In the genomic region with DNA sequence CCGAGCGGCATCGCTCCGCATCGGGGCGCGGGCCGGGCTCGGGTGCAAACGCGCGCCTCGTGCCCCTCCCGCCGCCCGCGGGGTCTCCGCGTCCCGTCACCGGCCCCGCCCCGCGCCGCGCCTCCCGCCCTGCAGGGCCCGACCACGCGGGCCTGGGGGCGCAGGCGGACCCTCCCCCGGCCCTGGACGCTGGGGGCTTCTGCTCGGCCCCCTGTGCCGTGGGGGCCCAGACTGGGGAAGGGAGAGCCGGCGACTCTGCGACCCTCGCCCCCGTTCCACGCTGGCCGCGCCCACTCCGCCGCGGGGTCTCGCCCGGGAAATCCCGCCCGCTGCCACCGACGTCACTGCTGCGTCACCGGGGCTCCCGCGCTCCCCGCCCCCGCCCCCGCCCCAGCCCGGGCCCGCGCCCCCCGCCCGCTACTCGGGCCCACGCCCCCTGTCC, we compare ENCODE assay signal across 8 cellular contexts. TPM values are rescaled to one million over a fixed set of nuclear protein-coding genes. Genes with fewer than 3 reads are reported as not detected.
A peak's percentile ranks its signal among the peaks of the same experiment; 100 is the strongest.
DNase-seq lines count a peak whose midpoint lies in the region; ATAC-seq and TF ChIP-seq lines count a peak whose summit lies in the region.

A gene (minus strand): TSS at position 63 of the 442 bp plus-strand sequence. CDS start 65,946 bp downstream, outside the sequence.

- H3K4me3 Mint-ChIP-seq in activated naive CD4-positive, alpha-beta T cell treated with anti-CD3 and anti-CD28 coated beads for 36 hours, result peak within 1 kb of the TSS; percentile 81
- peak within 1 kb of the TSS; percentile 72 for H3K4me3 Mint-ChIP-seq in stimulated activated memory B cell treated with anti-CD40 and anti-IgM and Interleukin-4, amounts not matched to agents 10 μg/mL and 1 μg/mL and 100 μg/mL, for 72 hours

- WGBS in heart right ventricle, 2 donors, result 1% methylated on average over 19 to 67 of the region's 67 CpGs

- H3K27ac ChIP-seq in heart right ventricle, result no peak within 1 kb of the TSS
- no peak within 1 kb of the TSS for H3K27ac ChIP-seq in iPS-18a (ENCODE audit: low read length)

- no peak for TF ChIP-seq CTCF in heart right ventricle (IDR thresholded peaks at IDR 0.05)

- H3K9me3 ChIP-seq in heart right ventricle, result peaks cover 0 to 3% (median 0%) of the 10 kb centered on the region in 11 donors
- H3K9me3 ChIP-seq in iPS-18a (ENCODE audit: control insufficient read depth, low read depth, low read length), result no peaks in the 10 kb centered on the region

- H3K27me3 ChIP-seq in heart right ventricle (peaks cover 17 to 100% (median 90%) of the 10 kb centered on the region in 7 donors), iPS-18a (ENCODE audit: control insufficient read depth, insufficient read depth, low read length) (peaks cover 29% of the 10 kb centered on the region)

- H3K27me3 Mint-ChIP-seq in activated naive CD4-positive, alpha-beta T cell treated with anti-CD3 and anti-CD28 coated beads for 36 hours (ENCODE audit: low read depth), result peaks cover 67% of the 10 kb centered on the region
- peaks cover 73% of the 10 kb centered on the region for H3K27me3 Mint-ChIP-seq in stimulated activated memory B cell treated with anti-CD40 and anti-IgM and Interleukin-4, amounts not matched to agents 10 μg/mL and 1 μg/mL and 100 μg/mL, for 72 hours

- peaks cover 11% of the 10 kb centered on the region for H3K4me1 Mint-ChIP-seq in activated naive CD4-positive, alpha-beta T cell treated with anti-CD3 and anti-CD28 coated beads for 36 hours (ENCODE audit: low read depth)
- H3K4me1 Mint-ChIP-seq in stimulated activated memory B cell treated with anti-CD40 and anti-IgM and Interleukin-4, amounts not matched to agents 10 μg/mL and 1 μg/mL and 100 μg/mL, for 72 hours, result peaks cover 16% of the 10 kb centered on the region

- ATAC-seq in heart right ventricle (no peak), Right ventricle myocardium inferior (no peak)
- peak; percentile 37 for ATAC-seq in stimulated activated memory B cell treated with anti-CD40 and anti-IgM and Interleukin-4, amounts not matched to agents 10 μg/mL and 1 μg/mL and 100 μg/mL, for 72 hours

- peak within 1 kb of the TSS; percentile 4 to 57 (median 47) for H3K4me3 ChIP-seq in heart right ventricle
- H3K4me3 ChIP-seq in iPS-18a (ENCODE audit: low read length), result peak within 1 kb of the TSS; percentile 78

- peaks cover 4% of the 10 kb centered on the region for H3K36me3 Mint-ChIP-seq in activated naive CD4-positive, alpha-beta T cell treated with anti-CD3 and anti-CD28 coated beads for 36 hours (ENCODE audit: low read depth)
- peaks cover 2% of the 10 kb centered on the region for H3K36me3 Mint-ChIP-seq in stimulated activated memory B cell treated with anti-CD40 and anti-IgM and Interleukin-4, amounts not matched to agents 10 μg/mL and 1 μg/mL and 100 μg/mL, for 72 hours

- H3K9ac ChIP-seq in iPS-18a (ENCODE audit: low read length), result peak within 1 kb of the TSS; percentile 71

- H3K4me1 ChIP-seq in heart right ventricle (peaks cover 3 to 27% (median 22%) of the 10 kb centered on the region in 9 donors), iPS-18a (ENCODE audit: control insufficient read depth, low read depth, low read length) (peaks cover 18% of the 10 kb centered on the region)

- peaks cover 8% of the 10 kb centered on the region for H3K9me3 Mint-ChIP-seq in activated naive CD4-positive, alpha-beta T cell treated with anti-CD3 and anti-CD28 coated beads for 36 hours
- peaks cover 7% of the 10 kb centered on the region for H3K9me3 Mint-ChIP-seq in stimulated activated memory B cell treated with anti-CD40 and anti-IgM and Interleukin-4, amounts not matched to agents 10 μg/mL and 1 μg/mL and 100 μg/mL, for 72 hours

- intact Hi-C loops in heart right ventricle (cut with DNase I), result no loop called here
- intact Hi-C loops in Right ventricle myocardium inferior (cut with DNase I), result no loop called here
- intact Hi-C loops in activated naive CD4-positive, alpha-beta T cell treated with anti-CD3 and anti-CD28 coated beads for 36 hours (cut with micrococcal nuclease), result loop anchor here (10.0 kb wide), 1 partner anchor 415 kb away; a partner anchor contains a TSS

- H3K27ac Mint-ChIP-seq in activated naive CD4-positive, alpha-beta T cell treated with anti-CD3 and anti-CD28 coated beads for 36 hours, result no peak within 1 kb of the TSS
- H3K27ac Mint-ChIP-seq in stimulated activated memory B cell treated with anti-CD40 and anti-IgM and Interleukin-4, amounts not matched to agents 10 μg/mL and 1 μg/mL and 100 μg/mL, for 72 hours, result no peak within 1 kb of the TSS

- H3K36me3 ChIP-seq in heart right ventricle (no peaks in the 10 kb centered on the region), iPS-18a (ENCODE audit: control insufficient read depth, low read depth, low read length) (no peaks in the 10 kb centered on the region)

- CTCF ChIA-PET in activated naive CD4-positive, alpha-beta T cell treated with anti-CD3 and anti-CD28 coated beads for 36 hours (lab: Charles Lee), result no interaction called here

- DNase-seq in heart right ventricle, result no peak
- no peak for DNase-seq in Right ventricle myocardium inferior (ENCODE audit: missing footprints)
- DNase-seq in NCI-H1105 treated with DMSO at 0.1 percent for 48 hours (lab: John Stamatoyannopoulos, UW), result peak; percentile 28
- no peak for DNase-seq in activated naive CD4-positive, alpha-beta T cell treated with anti-CD3 and anti-CD28 coated beads for 36 hours
- no peak for DNase-seq in GDM1 (lab: John Stamatoyannopoulos, UW)
- DNase-seq in NOMO-1 treated with dmso at 0.1 percent for 144 hours (lab: John Stamatoyannopoulos, UW; ENCODE audit: unreplicated experiment), result no peak

RNA-seq across cellular contexts. Expression of the gene that starts here (rescaled TPM):
- total RNA-seq in heart right ventricle, result under 1 TPM in 2 of 10 donors, not detected in 8; 0.04 to 0.15 TPM
- under 1 TPM in 1 of 2 donors, not detected in 1; 0.06 TPM for polyA plus RNA-seq in heart right ventricle
- not detected for total RNA-seq in Right ventricle myocardium inferior
- under 1 TPM in 1 of 2 experiments, not detected in 1; 0.15 TPM for total RNA-seq in activated naive CD4-positive, alpha-beta T cell treated with anti-CD3 and anti-CD28 coated beads for 36 hours
